Comparison of ENCODE assay signal across 9 cellular contexts in the genomic region with DNA sequence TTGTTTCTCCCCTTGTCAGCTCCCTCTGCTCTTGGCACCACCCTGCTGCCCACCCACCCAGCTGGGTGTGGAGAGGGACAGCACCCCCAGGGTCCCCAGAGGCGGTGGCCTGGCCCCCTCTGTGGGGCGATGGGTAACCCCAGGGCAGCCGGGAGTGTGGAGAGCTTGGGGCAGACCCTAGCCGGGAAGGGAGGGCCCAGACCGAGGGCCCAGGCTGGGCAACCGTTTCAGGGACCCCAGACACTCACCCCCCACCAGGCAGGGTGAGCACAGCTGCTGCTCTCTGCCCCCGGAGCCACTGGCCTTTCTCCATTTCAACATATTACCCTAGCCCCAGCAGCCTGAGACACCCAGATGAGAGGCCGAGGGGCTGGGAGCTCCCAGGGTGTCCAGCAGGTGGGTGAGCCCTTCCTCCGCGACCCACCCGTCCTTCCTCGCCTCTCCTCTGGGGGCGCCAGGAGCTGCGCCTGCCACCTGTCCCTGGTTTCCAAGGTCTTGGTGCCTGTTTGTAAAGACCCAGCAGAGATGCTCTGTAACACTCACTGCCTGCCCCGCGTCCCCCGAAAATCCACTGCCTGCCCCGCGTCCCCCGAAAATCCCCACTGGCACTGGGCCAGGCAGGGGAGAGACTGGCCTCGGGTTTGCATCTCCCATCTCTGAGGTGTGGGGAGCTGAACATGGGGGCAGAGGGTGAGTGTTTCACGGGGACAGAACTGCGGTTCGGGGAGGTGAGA. TPM values are rescaled to one million over a fixed set of nuclear protein-coding genes. Genes with fewer than 3 reads are reported as not detected.
DNase-seq lines count a peak whose midpoint lies in the region; ATAC-seq and TF ChIP-seq lines count a peak whose summit lies in the region.
"Had no signal": no experiment of that assay in that cellular context is flagged by ENCODE, and none has a peak within 500 bp of the region (broad histone marks: within the 10 kb centered on the region; RNA-seq: fewer than 3 reads in every experiment).

No MANE protein-coding gene starts in this region.

- 75 to 89% (median 84%) methylated on average over 21 to 24 of the region's 24 CpGs for WGBS in stomach, 5 donors
- WGBS in prostate gland, result 82% methylated on average over 24 of the region's 24 CpGs

- ATAC-seq in mucosa of descending colon (no peak), GM18502 (IDR thresholded peaks at IDR 0.05; ENCODE audit: poor library complexity, unreplicated experiment) (no peak)

- H3K27ac ChIP-seq in stomach (no peak overlapping the region), prostate gland (no peak overlapping the region)

- no peak for TF ChIP-seq EP300 in stomach (IDR thresholded peaks at IDR 0.05)

- H3K36me3 ChIP-seq in mucosa of descending colon (ENCODE audit: low read depth) (no peaks in the 10 kb centered on the region), stomach (peaks cover 5 to 40% (median 29%) of the 10 kb centered on the region in 4 donors), prostate gland (no peaks in the 10 kb centered on the region)

- peak; percentile 26 for DNase-seq in NCI-H2196 (lab: John Stamatoyannopoulos, UW; ENCODE audit: unreplicated experiment)
- no peak for DNase-seq in NCI-H2196 treated with DMSO at 0.1 percent for 48 hours (lab: John Stamatoyannopoulos, UW; ENCODE audit: unreplicated experiment)
- peak; percentile 98 for DNase-seq in HuH-7.5 (ENCODE audit: low spot score)
- peak; percentile 47 for DNase-seq in UCSD-AML1 (lab: John Stamatoyannopoulos, UW; ENCODE audit: unreplicated experiment)
- DNase-seq in mucosa of descending colon, result no peak
- no peak for DNase-seq in stomach
- no peak for DNase-seq in prostate gland (ENCODE audit: low spot score)
- DNase-seq: activated naive CD8-positive, alpha-beta T cell treated with anti-CD3 and anti-CD28 coated beads, Interleukin-2, amount 10 ng/mL, durations not matched to agents 7 days and 5 days had no signal

- H3K27me3 ChIP-seq in stomach (no peaks in the 10 kb centered on the region), prostate gland (replicated peaks; ENCODE audit: insufficient read depth) (no peaks in the 10 kb centered on the region)

- H3K9me3 ChIP-seq in mucosa of descending colon (no peaks in the 10 kb centered on the region), stomach (no peaks in the 10 kb centered on the region), prostate gland (no peaks in the 10 kb centered on the region)

- H3K4me3 ChIP-seq in mucosa of descending colon (no peak overlapping the region), stomach (no peak overlapping the region), prostate gland (no peak overlapping the region)

- peaks cover 11% of the 10 kb centered on the region for H3K4me1 ChIP-seq in mucosa of descending colon (ENCODE audit: low read depth)
- H3K4me1 ChIP-seq in stomach, result peaks cover 19 to 32% (median 29%) of the 10 kb centered on the region in 4 donors
- peaks cover 6% of the 10 kb centered on the region for H3K4me1 ChIP-seq in prostate gland (replicated peaks)

- TF ChIP-seq POLR2A in stomach (IDR thresholded peaks at IDR 0.05) (no peak), prostate gland (IDR thresholded peaks at IDR 0.05) (no peak)

- TF ChIP-seq CTCF in mucosa of descending colon (IDR thresholded peaks at IDR 0.05) (peak; percentile 11), stomach (IDR thresholded peaks at IDR 0.05) (peak in 1 of 7 experiments; percentile 30), prostate gland (IDR thresholded peaks at IDR 0.05) (no peak)

- intact Hi-C loops in mucosa of descending colon (cut with DNase I, micrococcal nuclease), result no loop called here
- intact Hi-C loops in stomach (cut with DNase I; ENCODE audit: low total_unique reads), result no loop called here
- intact Hi-C loops in prostate gland (cut with DNase I), result no loop called here

RNA-seq across cellular contexts. Expression of a gene that starts 45.4 kb away (rescaled TPM):
- total RNA-seq in mucosa of descending colon (10 to 100 TPM; 14.0 to 27.4 (median 16.5) TPM), stomach (10 to 100 TPM in 4 of 5 donors, 1 to 10 TPM in 1; 8.6 to 56.2 (median 15.2) TPM), prostate gland (10 to 100 TPM; 11.4 to 28.9 TPM)
- 1 to 10 TPM; 4.9 to 6.6 (median 5.1) TPM for polyA plus RNA-seq in stomach

Comparison
In these comparisons a context has a peak if more than half of its experiments do, and no peak if none do; other contexts are left out.
1. DNase-seq: peak in NCI-H2196 (single experiment), HuH-7.5 (single experiment) and UCSD-AML1 (single experiment); none in NCI-H2196 treated with DMSO at 0.1 percent for 48 hours (single experiment), mucosa of descending colon (0 of 3), stomach (single experiment) and prostate gland (single experiment).